9 cellular contexts compared by ENCODE assay signal in genomic region chr7:128831178-128831993, GRCh38. TPM values are rescaled to one million over a fixed set of nuclear protein-coding genes. Genes with fewer than 3 reads are reported as not detected.
DNase-seq lines count a peak whose midpoint lies in the region; ATAC-seq, FAIRE-seq and TF ChIP-seq lines count a peak whose summit lies in the region.
"Had no signal": no experiment of that assay in that cellular context is flagged by ENCODE, and none has a peak within 500 bp of the region (broad histone marks: within the 10 kb centered on the region; RNA-seq: fewer than 3 reads in every experiment).

No MANE protein-coding gene starts in this region.

- H3K79me2 ChIP-seq in osteoblast (ENCODE audit: insufficient read depth, low read length), result peaks cover 59% of the 10 kb centered on the region

- peak overlapping the region; percentile 90 for H3K4me2 ChIP-seq in osteoblast (ENCODE audit: insufficient read depth, low read length)

- peak overlapping the region in 3 of 4 donors; percentile 55 to 63 (median 58) for H3K4me3 ChIP-seq in Peyer's patch
- peak overlapping the region; percentile 90 for H3K4me3 ChIP-seq in fibroblast of the aortic adventitia (ENCODE audit: low read depth, low read length)
- peak overlapping the region; percentile 95 for H3K4me3 ChIP-seq in osteoblast (ENCODE audit: insufficient read depth, low read length)

- H3K36me3 ChIP-seq in Peyer's patch (no peaks in the 10 kb centered on the region), osteoblast (ENCODE audit: insufficient read depth, low read length) (peaks cover 18% of the 10 kb centered on the region)

- ATAC-seq in GM19395 (IDR thresholded peaks at IDR 0.05; ENCODE audit: unreplicated experiment), result no peak

- H3K4me1 ChIP-seq in Peyer's patch (peaks cover 0 to 23% (median 17%) of the 10 kb centered on the region in 4 donors), osteoblast (ENCODE audit: insufficient read depth, low read length) (peaks cover 68% of the 10 kb centered on the region)

- H4K20me1 ChIP-seq in osteoblast (ENCODE audit: insufficient read depth, low read length), result peaks cover 47% of the 10 kb centered on the region

- peaks cover 0 to 8% of the 10 kb centered on the region in 2 donors for H3K27me3 ChIP-seq in Peyer's patch
- no peaks in the 10 kb centered on the region for H3K27me3 ChIP-seq in osteoblast (ENCODE audit: insufficient read depth, low read length)

- no peak for TF ChIP-seq CTCF in Peyer's patch (IDR thresholded peaks at IDR 0.05)
- TF ChIP-seq CTCF in fibroblast of the aortic adventitia (IDR thresholded peaks at IDR 0.05; ENCODE audit: insufficient read depth, low read length), result no peak
- TF ChIP-seq CTCF in osteoblast (IDR thresholded peaks at IDR 0.05; ENCODE audit: extremely low read depth, low read depth, low read length), result no peak

- H2AFZ ChIP-seq in osteoblast (ENCODE audit: low read length), result peak overlapping the region; percentile 35

- H3K9me3 ChIP-seq in Peyer's patch, result no peaks in the 10 kb centered on the region
- H3K9me3 ChIP-seq in osteoblast (ENCODE audit: low read depth, low read length), result no peaks in the 10 kb centered on the region

- peak; percentile 33 for FAIRE-seq in GM12891 (lab: Jason Lieb, UNC)
- FAIRE-seq in GM19239 (lab: Jason Lieb, UNC), result no peak

- H3K27ac ChIP-seq in Peyer's patch, result peak overlapping the region in 3 of 4 donors; percentile 31 to 88 (median 72)
- peak overlapping the region; percentile 92 for H3K27ac ChIP-seq in osteoblast (ENCODE audit: low read depth, low read length)

- TF ChIP-seq POLR2A in GM12891 (IDR thresholded peaks at IDR 0.05; ENCODE audit: low read depth, low read length) (no peak), Peyer's patch (IDR thresholded peaks at IDR 0.05) (no peak)

- DNase-seq in GM12891 (ENCODE audit: insufficient read length, low spot score), result no peak
- no peak for DNase-seq in Peyer's patch
- peak; percentile 69 for DNase-seq in fibroblast of the aortic adventitia (ENCODE audit: low read depth)
- DNase-seq in osteoblast (ENCODE audit: insufficient read length, low spot score, missing footprints), result peak; percentile 90
- no peak for DNase-seq in SKM-1 (lab: John Stamatoyannopoulos, UW; ENCODE audit: unreplicated experiment)
- no peak for DNase-seq in GM19239 (ENCODE audit: insufficient read length, low spot score)
- DNase-seq in NCI-H1092 treated with DMSO at 0.1 percent for 48 hours (lab: John Stamatoyannopoulos, UW), result no peak

TF ChIP-seq in GM12891, 5 proteins besides CTCF, POLR2A, EP300 and RAD21:
- TF ChIP-seq SPI1 (IDR thresholded peaks at IDR 0.05; ENCODE audit: low read depth, low read length) (peak; percentile 17; the same call in 1 of the 2 replicates), TAF1 (IDR thresholded peaks at IDR 0.05; ENCODE audit: low read depth, low read length) (no peak)

RNA-seq across cellular contexts. Expression of gene FLNC, which starts 1.2 kb away (rescaled TPM):
- 0.08 TPM for polyA plus RNA-seq in GM12891 (2012; ENCODE audit: low read depth, missing spikeins)
- 10 to 100 TPM in 1 of 4 donors, 1 to 10 TPM in 3; 4.2 to 23.1 (median 6.5) TPM for total RNA-seq in Peyer's patch
- 43.7 and 193 TPM in 2 replicates for total RNA-seq in fibroblast of the aortic adventitia (ENCODE audit: low replicate concordance)
- 93.7 and 130 TPM in 2 replicates for total RNA-seq in osteoblast

RNA-seq across cellular contexts. Expression of gene ATP6V1F, which starts 31.3 kb away (rescaled TPM):
- 253 TPM for polyA plus RNA-seq in GM12891 (2012; ENCODE audit: low read depth, missing spikeins)
- total RNA-seq in Peyer's patch (10 to 100 TPM; 71.3 to 88.3 (median 84.6) TPM), fibroblast of the aortic adventitia (ENCODE audit: low replicate concordance) (6.1 and 76.7 TPM in 2 replicates), osteoblast (91.9 and 95.2 TPM in 2 replicates)

RNA-seq across cellular contexts. Expression of gene CCDC136, which starts 39.6 kb away (rescaled TPM):
- 0.76 TPM for polyA plus RNA-seq in GM12891 (2012; ENCODE audit: low read depth, missing spikeins)
- total RNA-seq in Peyer's patch (10 to 100 TPM in 2 of 4 donors, 1 to 10 TPM in 1, under 1 TPM in 1; 0.35 to 35.5 (median 6.1) TPM), fibroblast of the aortic adventitia (ENCODE audit: low replicate concordance) (9.9 and 15.7 TPM in 2 replicates), osteoblast (7.2 and 10.0 TPM in 2 replicates)

RNA-seq across cellular contexts. Expression of gene OPN1SW, which starts 55.8 kb away (rescaled TPM):
- 0.10 TPM for polyA plus RNA-seq in GM12891 (2012; ENCODE audit: low read depth, missing spikeins)
- not detected for total RNA-seq in Peyer's patch
- total RNA-seq in fibroblast of the aortic adventitia (ENCODE audit: low replicate concordance), result not detected in 2 replicates
- not detected in 2 replicates for total RNA-seq in osteoblast
- total RNA-seq: renal cortical epithelial cell had no signal

Comparison
In these comparisons a context has a peak if more than half of its experiments do, and no peak if none do; other contexts are left out.
1. DNase-seq: peak in fibroblast of the aortic adventitia (single experiment) and osteoblast (single experiment); none in GM12891 (single experiment), Peyer's patch (0 of 3), SKM-1 (single experiment), GM19239 (single experiment) and NCI-H1092 treated with DMSO at 0.1 percent for 48 hours (single experiment).
2. Peak in every context shown above with its lines, with median percentiles within 50 percentile points of each other: H3K4me3 ChIP-seq.